ENCODE assay signal across 8 cellular contexts in the genomic region with DNA sequence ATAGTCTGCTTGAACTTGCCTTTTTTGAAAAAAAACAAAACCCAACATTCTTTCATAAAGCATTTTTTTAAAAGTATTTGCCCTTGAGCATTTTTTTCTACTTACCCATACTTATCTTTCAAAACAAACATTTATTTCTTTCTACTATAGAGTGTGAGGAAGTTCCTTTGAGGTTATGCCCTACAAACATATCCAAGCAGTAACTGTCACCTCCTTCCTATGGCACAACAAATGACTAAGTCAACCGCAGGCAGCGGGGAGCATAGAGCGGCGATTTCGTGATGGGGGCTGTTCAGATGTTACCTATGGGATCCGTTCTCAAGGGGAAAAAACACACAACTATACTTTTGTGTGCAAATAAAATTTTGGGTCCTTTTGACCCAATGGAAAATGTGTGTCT. TPM values are rescaled to one million over a fixed set of nuclear protein-coding genes. Genes with fewer than 3 reads are reported as not detected.
A peak's percentile ranks its signal among the peaks of the same experiment; 100 is the strongest.
DNase-seq lines count a peak whose midpoint lies in the region; ATAC-seq lines count a peak whose summit lies in the region.

No MANE protein-coding gene starts in this region.

- no peaks in the 10 kb centered on the region for H3K9me3 Mint-ChIP-seq in activated T-helper 1 cell treated with anti-CD3 and anti-CD28 coated beads, Interleukin-12 subunit alpha, Interleukin-12 subunit beta, Interleukin-2, Interleukin-4 antibody, amounts not matched to agents 30 ng/mL and 10 ng/mL and 1 ng/mL, durations not matched to agents 14 hours and 24 hours and 36 hours
- no peaks in the 10 kb centered on the region for H3K9me3 Mint-ChIP-seq in naive thymus-derived CD8-positive, alpha-beta T cell

- H3K36me3 Mint-ChIP-seq in activated T-helper 1 cell treated with anti-CD3 and anti-CD28 coated beads, Interleukin-12 subunit alpha, Interleukin-12 subunit beta, Interleukin-2, Interleukin-4 antibody, amounts not matched to agents 30 ng/mL and 10 ng/mL and 1 ng/mL, durations not matched to agents 14 hours and 24 hours and 36 hours (ENCODE audit: low read depth): peaks cover 4% of the 10 kb centered on the region
- no peaks in the 10 kb centered on the region for H3K36me3 Mint-ChIP-seq in naive thymus-derived CD8-positive, alpha-beta T cell

- H3K27me3 Mint-ChIP-seq in activated T-helper 1 cell treated with anti-CD3 and anti-CD28 coated beads, Interleukin-12 subunit alpha, Interleukin-12 subunit beta, Interleukin-2, Interleukin-4 antibody, amounts not matched to agents 30 ng/mL and 10 ng/mL and 1 ng/mL, durations not matched to agents 14 hours and 24 hours and 36 hours (ENCODE audit: insufficient read depth): no peaks in the 10 kb centered on the region
- H3K27me3 Mint-ChIP-seq in naive thymus-derived CD8-positive, alpha-beta T cell: no peaks in the 10 kb centered on the region

- POLR2A ChIA-PET in naive thymus-derived CD8-positive, alpha-beta T cell (lab: Charles Lee): no interaction called here

- H3K4me1 Mint-ChIP-seq in activated T-helper 1 cell treated with anti-CD3 and anti-CD28 coated beads, Interleukin-12 subunit alpha, Interleukin-12 subunit beta, Interleukin-2, Interleukin-4 antibody, amounts not matched to agents 30 ng/mL and 10 ng/mL and 1 ng/mL, durations not matched to agents 14 hours and 24 hours and 36 hours (ENCODE audit: low read depth): peaks cover 79% of the 10 kb centered on the region
- peaks cover 17 to 63% (median 41%) of the 10 kb centered on the region in 4 donors for H3K4me1 Mint-ChIP-seq in naive thymus-derived CD8-positive, alpha-beta T cell

- peak; percentile 29 to 72 for ATAC-seq in naive thymus-derived CD8-positive, alpha-beta T cell
- ATAC-seq in GM21367 (IDR thresholded peaks at IDR 0.05; ENCODE audit: unreplicated experiment) (no peak), GM21526 (IDR thresholded peaks at IDR 0.05; ENCODE audit: low FRiP score, unreplicated experiment) (no peak)

- intact Hi-C loops in activated T-helper 1 cell treated with anti-CD3 and anti-CD28 coated beads, Interleukin-12 subunit alpha, Interleukin-12 subunit beta, Interleukin-2, Interleukin-4 antibody, amounts not matched to agents 30 ng/mL and 10 ng/mL and 1 ng/mL, durations not matched to agents 14 hours and 24 hours and 36 hours (cut with micrococcal nuclease): loop anchor here (1.0 to 10.0 kb wide), 7 partner anchors 17 to 1711 kb away; partner anchors contain the start of gene IL2
- intact Hi-C loops in posterior vena cava (cut with DNase I): no loop called here

- H3K27ac Mint-ChIP-seq in activated T-helper 1 cell treated with anti-CD3 and anti-CD28 coated beads, Interleukin-12 subunit alpha, Interleukin-12 subunit beta, Interleukin-2, Interleukin-4 antibody, amounts not matched to agents 30 ng/mL and 10 ng/mL and 1 ng/mL, durations not matched to agents 14 hours and 24 hours and 36 hours: peak overlapping the region; percentile 89
- peak overlapping the region in 1 of 10 donors; percentile 73 for H3K27ac Mint-ChIP-seq in naive thymus-derived CD8-positive, alpha-beta T cell

- DNase-seq in ELR (ENCODE audit: low read depth): peak; percentile 59
- DNase-seq in LHCN-M2 (ENCODE audit: low read depth): peak; percentile 82
- DNase-seq in activated T-helper 1 cell treated with anti-CD3 and anti-CD28 coated beads, Interleukin-12 subunit alpha, Interleukin-12 subunit beta, Interleukin-2, Interleukin-4 antibody, amounts not matched to agents 30 ng/mL and 10 ng/mL and 1 ng/mL, durations not matched to agents 14 hours and 24 hours and 36 hours (ENCODE audit: low spot score): peak; percentile 47
- peak in 1 of 10 donors; percentile 9 for DNase-seq in naive thymus-derived CD8-positive, alpha-beta T cell
- DNase-seq in posterior vena cava (ENCODE audit: low spot score): no peak
- DNase-seq in RKO (ENCODE audit: low spot score): no peak

- no peak overlapping the region for H3K4me3 Mint-ChIP-seq in activated T-helper 1 cell treated with anti-CD3 and anti-CD28 coated beads, Interleukin-12 subunit alpha, Interleukin-12 subunit beta, Interleukin-2, Interleukin-4 antibody, amounts not matched to agents 30 ng/mL and 10 ng/mL and 1 ng/mL, durations not matched to agents 14 hours and 24 hours and 36 hours
- no peak overlapping the region for H3K4me3 Mint-ChIP-seq in naive thymus-derived CD8-positive, alpha-beta T cell

RNA-seq across cellular contexts. Expression of gene SPRY1, which starts 19.4 kb away (rescaled TPM):
- total RNA-seq in LHCN-M2 (2014; rRNA removed) (6.2 and 13.5 TPM in 2 replicates), posterior vena cava (100 to 1,000 TPM; 109 to 111 TPM)
- 3.7 TPM for polyA plus RNA-seq in LHCN-M2 (2012)
- total RNA-seq in activated T-helper 1 cell treated with anti-CD3 and anti-CD28 coated beads, Interleukin-12 subunit alpha, Interleukin-12 subunit beta, Interleukin-2, Interleukin-4 antibody, amounts not matched to agents 30 ng/mL and 10 ng/mL and 1 ng/mL, durations not matched to agents 14 hours and 24 hours and 36 hours: 47.6 and 49.0 TPM in 2 replicates
- total RNA-seq in naive thymus-derived CD8-positive, alpha-beta T cell: 1 to 10 TPM; 8.1 to 9.0 TPM
- polyA plus RNA-seq in naive thymus-derived CD8-positive, alpha-beta T cell: 10 to 100 TPM in 1 of 3 donors, 1 to 10 TPM in 2; 6.9 to 11.0 (median 9.7) TPM

Comparison
In these comparisons a context has a peak if more than half of its experiments do, and no peak if none do; other contexts are left out.
1. DNase-seq: peak in ELR (single experiment), LHCN-M2 (single experiment) and activated T-helper 1 cell treated with anti-CD3 and anti-CD28 coated beads, Interleukin-12 subunit alpha, Interleukin-12 subunit beta, Interleukin-2, Interleukin-4 antibody, amounts not matched to agents 30 ng/mL and 10 ng/mL and 1 ng/mL, durations not matched to agents 14 hours and 24 hours and 36 hours (single experiment); none in posterior vena cava (single experiment) and RKO (single experiment).
2. ATAC-seq: peak in naive thymus-derived CD8-positive, alpha-beta T cell (2 of 2); none in GM21367 (single experiment) and GM21526 (single experiment).